13 cellular contexts compared by ENCODE assay signal in genomic region chr10:5945203-5945534, GRCh38. TPM values are rescaled to one million over a fixed set of nuclear protein-coding genes. Genes with fewer than 3 reads are reported as not detected.
DNase-seq lines count a peak whose midpoint lies in the region; TF ChIP-seq lines count a peak whose summit lies in the region.
"Had no signal": no experiment of that assay in that cellular context is flagged by ENCODE, and none has a peak within 500 bp of the region (broad histone marks: within the 10 kb centered on the region; RNA-seq: fewer than 3 reads in every experiment).

No MANE protein-coding gene starts in this region.

- H2AK5ac ChIP-seq in mesenchymal stem cell (ENCODE audit: low read length, severe bottlenecking): no peak overlapping the region

- no peak for TF ChIP-seq POLR2A in Peyer's patch (IDR thresholded peaks at IDR 0.05)

- H3K9ac ChIP-seq in colonic mucosa (ENCODE audit: low read depth in 2 of 2, low read length in 2 of 2) (peak overlapping the region in 1 of 2 donors; percentile 1), mesenchymal stem cell (ENCODE audit: low read length) (peak overlapping the region; percentile 87)

- H4K91ac ChIP-seq in mesenchymal stem cell (ENCODE audit: low read length): peak overlapping the region; percentile 77

- H3K9me3 ChIP-seq in Peyer's patch: no peaks in the 10 kb centered on the region
- H3K9me3 ChIP-seq in colonic mucosa: no peaks in the 10 kb centered on the region
- no peaks in the 10 kb centered on the region for H3K9me3 ChIP-seq in mesenchymal stem cell (ENCODE audit: control insufficient read depth, low read length)

- H3K4me1 ChIP-seq in Peyer's patch (peaks cover 0 to 20% (median 7%) of the 10 kb centered on the region in 4 donors), colonic mucosa (no peaks in the 10 kb centered on the region), mesenchymal stem cell (ENCODE audit: control insufficient read depth, insufficient read depth, low read depth, low read length) (peaks cover 7% of the 10 kb centered on the region)

- peak overlapping the region; percentile 95 for H4K8ac ChIP-seq in mesenchymal stem cell (ENCODE audit: low read length)

- H2BK12ac ChIP-seq in mesenchymal stem cell (ENCODE audit: low read length in 2 of 2): peak overlapping the region; percentile 79 to 85

- H2BK5ac ChIP-seq in mesenchymal stem cell (ENCODE audit: low read depth, low read length, poor library complexity, severe bottlenecking): no peak overlapping the region

- DNase-seq in Peyer's patch (no peak), colonic mucosa (no peak), mesenchymal stem cell (no peak), substantia nigra (lab: John Stamatoyannopoulos, UW) (peak in 3 of 49 donors; percentile 10 to 36 (median 16)), GM19238 (ENCODE audit: insufficient read length, low spot score) (no peak), activated T-cell treated with anti-CD3 and anti-CD28 coated beads for 4 hours (no peak), NCI-H2196 (lab: John Stamatoyannopoulos, UW; ENCODE audit: unreplicated experiment) (no peak), T-helper 1 cell (no peak)
- DNase-seq: activated CD4-positive, alpha-beta T cell treated with anti-CD3 and anti-CD28 coated beads, Interleukin-2, amount 10 ng/mL, durations not matched to agents 7 days and 5 days; activated naive CD8-positive, alpha-beta T cell treated with anti-CD3 and anti-CD28 coated beads for 36 hours; NCI-H526 treated with DMSO at 0.1 percent for 48 hours; stimulated activated naive CD8-positive, alpha-beta T cell treated with anti-CD3 and anti-CD28 coated beads, Interleukin-15, Interleukin-2, amounts not matched to agents 100 U/mL and 50 U/mL, for 24 hours had no signal

- no peak overlapping the region for H3K23ac ChIP-seq in mesenchymal stem cell (ENCODE audit: low read length in 2 of 2)

- H3K27ac ChIP-seq in Peyer's patch (peak overlapping the region; percentile 59 to 86 (median 74)), colonic mucosa (peak overlapping the region; percentile 85), mesenchymal stem cell (ENCODE audit: low read length, poor library complexity, severe bottlenecking) (no peak overlapping the region), substantia nigra (ENCODE audit: low read depth, low read length, poor library complexity, severe bottlenecking) (peak overlapping the region; percentile 66)
- H3K27ac ChIP-seq: SK-N-MC had no signal

- H2AFZ ChIP-seq in mesenchymal stem cell (ENCODE audit: low read depth, low read length): no peak overlapping the region

- H3K4me2 ChIP-seq in mesenchymal stem cell (ENCODE audit: low read length, poor library complexity, severe bottlenecking): no peak overlapping the region

- intact Hi-C loops in colonic mucosa (cut with DNase I): loop anchor here (10.0 kb wide), 1 partner anchor 140 kb away; the partner anchor contains the start of gene RBM17

- H2BK120ac ChIP-seq in mesenchymal stem cell (ENCODE audit: low read depth, low read length): peak overlapping the region; percentile 62

- peak overlapping the region; percentile 78 for H2BK15ac ChIP-seq in mesenchymal stem cell (ENCODE audit: low read depth, poor library complexity, severe bottlenecking)

- H3K4ac ChIP-seq in mesenchymal stem cell (ENCODE audit: low read depth in 1 of 2, low read length in 2 of 2): peak overlapping the region in 1 of 2 experiments; percentile 68

- TF ChIP-seq CTCF in Peyer's patch (IDR thresholded peaks at IDR 0.05) (no peak), colonic mucosa (IDR thresholded peaks at IDR 0.05) (no peak)

- peak overlapping the region; percentile 72 to 92 for H3K18ac ChIP-seq in mesenchymal stem cell (ENCODE audit: low read depth in 1 of 2, low read length in 2 of 2)

- H3K27me3 ChIP-seq in Peyer's patch (no peaks in the 10 kb centered on the region), colonic mucosa (no peaks in the 10 kb centered on the region), mesenchymal stem cell (ENCODE audit: control insufficient read depth in 1 of 2, insufficient read depth in 1 of 2, low read length in 2 of 2) (peaks cover 0 to 16% of the 10 kb centered on the region in 2 experiments)

- no peak overlapping the region for H3K14ac ChIP-seq in mesenchymal stem cell (ENCODE audit: low read length in 2 of 2)

- no peaks in the 10 kb centered on the region for H3K79me1 ChIP-seq in mesenchymal stem cell (replicated peaks; ENCODE audit: low read length, poor library complexity, severe bottlenecking)

- 93% methylated on average over 10 of the region's 10 CpGs for WGBS in mesenchymal stem cell

- H3K4me3 ChIP-seq in Peyer's patch (peak overlapping the region in 3 of 4 donors; percentile 3 to 7 (median 6)), colonic mucosa (no peak overlapping the region), mesenchymal stem cell (ENCODE audit: insufficient read depth in 1 of 2, low read depth in 1 of 2, low read length in 2 of 2) (peak overlapping the region in 1 of 2 experiments; percentile 70)
- H3K4me3 ChIP-seq: SK-N-MC had no signal

- H3K36me3 ChIP-seq in Peyer's patch: no peaks in the 10 kb centered on the region
- H3K36me3 ChIP-seq in colonic mucosa: no peaks in the 10 kb centered on the region
- peaks cover 0 to 3% of the 10 kb centered on the region in 2 experiments for H3K36me3 ChIP-seq in mesenchymal stem cell (ENCODE audit: control insufficient read depth in 1 of 2, insufficient read depth in 2 of 2, low read depth in 1 of 2, low read length in 2 of 2)

RNA-seq across cellular contexts. Expression of gene IL15RA, which starts 32.2 kb away (rescaled TPM):
- 10 to 100 TPM; 19.4 to 38.0 (median 34.9) TPM for total RNA-seq in Peyer's patch
- total RNA-seq in colonic mucosa: 10 to 100 TPM; 11.5 to 16.0 TPM
- polyA plus RNA-seq in mesenchymal stem cell (2013, experiment 1 of 2): 16.5 TPM
- polyA plus RNA-seq in mesenchymal stem cell (2013, experiment 2 of 2): 17.2 TPM

RNA-seq across cellular contexts. Expression of gene FBH1, which starts 55.1 kb away (rescaled TPM):
- total RNA-seq in Peyer's patch (100 to 1,000 TPM; 101 to 169 (median 138) TPM), colonic mucosa (10 to 100 TPM; 67.7 to 87.5 TPM)
- 34.4 TPM for polyA plus RNA-seq in mesenchymal stem cell (2013, experiment 1 of 2)
- 30.4 TPM for polyA plus RNA-seq in mesenchymal stem cell (2013, experiment 2 of 2)

RNA-seq across cellular contexts. Expression of gene ANKRD16, which starts 55.5 kb away (rescaled TPM):
- total RNA-seq in Peyer's patch (10 to 100 TPM in 3 of 4 donors, 1 to 10 TPM in 1; 5.3 to 15.3 (median 11.9) TPM), colonic mucosa (1 to 10 TPM; 5.5 to 8.1 TPM)
- 2.3 TPM for polyA plus RNA-seq in mesenchymal stem cell (2013, experiment 1 of 2)
- 2.3 TPM for polyA plus RNA-seq in mesenchymal stem cell (2013, experiment 2 of 2)
